ENCODE assay signal across 15 cellular contexts in the genomic region with DNA sequence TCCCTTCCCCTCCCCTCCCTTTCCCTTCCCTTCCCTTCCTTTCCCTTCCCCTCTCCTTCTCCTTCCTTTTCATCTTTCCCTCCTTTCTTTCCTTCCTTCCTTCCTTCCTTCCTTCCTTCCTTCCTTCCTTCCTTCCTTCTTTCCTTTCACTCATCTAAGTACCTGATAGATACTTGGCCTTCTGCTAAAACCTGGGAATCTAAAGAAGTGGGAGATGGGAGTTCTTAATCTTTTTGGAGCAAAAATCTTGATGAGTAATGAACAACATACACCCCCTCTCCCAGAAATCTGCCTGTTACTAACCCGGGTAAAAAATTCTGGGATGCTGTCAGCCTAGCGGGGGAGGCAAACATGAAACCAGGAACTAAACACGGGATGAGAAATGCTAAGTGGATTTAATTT.
A peak's percentile ranks its signal among the peaks of the same experiment; 100 is the strongest.
DNase-seq lines count a peak whose midpoint lies in the region; ATAC-seq, FAIRE-seq and TF ChIP-seq lines count a peak whose summit lies in the region.
"Had no signal": no experiment of that assay in that cellular context is flagged by ENCODE, and none has a peak within 500 bp of the region (broad histone marks: within the 10 kb centered on the region; RNA-seq: fewer than 3 reads in every experiment).

No MANE protein-coding gene starts in this region.

- TF ChIP-seq CTCF in K562 (IDR thresholded peaks at IDR 0.05 in 2 of 3, conservative IDR thresholded peaks at IDR 0.05 in 1 of 3; ENCODE audit: insufficient read depth in 2 of 3, low read depth in 1 of 3, low read length in 3 of 3) = no peak
- TF ChIP-seq CTCF in thyroid gland (IDR thresholded peaks at IDR 0.05) = no peak

- no peak overlapping the region for H3K27ac Mint-ChIP-seq in stimulated activated memory B cell treated with anti-CD40 and anti-IgM and Interleukin-4, amounts not matched to agents 10 μg/mL and 1 μg/mL and 100 μg/mL, for 72 hours

- H3K4me3 ChIP-seq in K562 (no peak overlapping the region), thyroid gland (replicated peaks in 1 of 3) (no peak overlapping the region)
- H3K4me3 ChIP-seq: BLaER1 had no signal

- POLR2A ChIA-PET in K562 (lab: Yijun Ruan, JAX) = interaction anchor here (1.0 kb wide), 1 partner anchor 20 kb away, joined by 3 read pairs; no protein-coding TSS in a partner anchor

- H3K79me2 ChIP-seq in K562 (ENCODE audit: control insufficient read depth, insufficient read depth, low read length) = no peaks in the 10 kb centered on the region

- H2AFZ ChIP-seq in K562 (ENCODE audit: low read depth, low read length) = no peak overlapping the region

- TF ChIP-seq RAD21 in K562 (CRISPR knock-in tag; conservative IDR thresholded peaks at IDR 0.05 in 1 of 2, IDR thresholded peaks at IDR 0.05 in 1 of 2) = no peak

- CTCF ChIA-PET in K562 (lab: Yijun Ruan, JAX; ENCODE audit: low intra/inter-chr PET ratio) = no interaction called here

- no peaks in the 10 kb centered on the region for H3K36me3 Mint-ChIP-seq in stimulated activated memory B cell treated with anti-CD40 and anti-IgM and Interleukin-4, amounts not matched to agents 10 μg/mL and 1 μg/mL and 100 μg/mL, for 72 hours

- no peak for TF ChIP-seq EP300 in K562 (IDR thresholded peaks at IDR 0.05; ENCODE audit: low read length)

- no peak for TF ChIP-seq POLR2A in K562 (conservative IDR thresholded peaks at IDR 0.05)
- no peak for TF ChIP-seq POLR2A in thyroid gland (IDR thresholded peaks at IDR 0.05)

- H3K9me1 ChIP-seq in K562 (ENCODE audit: control insufficient read depth, insufficient read depth, low read length) = no peaks in the 10 kb centered on the region

- no peaks in the 10 kb centered on the region for H3K9me3 Mint-ChIP-seq in stimulated activated memory B cell treated with anti-CD40 and anti-IgM and Interleukin-4, amounts not matched to agents 10 μg/mL and 1 μg/mL and 100 μg/mL, for 72 hours

- BruUV-seq in K562 (replicated peaks; lab: Mats Ljungman, UMichigan) = no TSS peak

- no peaks in the 10 kb centered on the region for H3K27me3 ChIP-seq in K562 (ENCODE audit: control insufficient read depth in 2 of 2, insufficient read depth in 2 of 2, low read length in 2 of 2)
- no peaks in the 10 kb centered on the region for H3K27me3 ChIP-seq in thyroid gland
- H3K27me3 ChIP-seq: BLaER1 had no signal

- no peaks in the 10 kb centered on the region for H3K9me3 ChIP-seq in K562 (replicated peaks; ENCODE audit: control insufficient read depth, insufficient read depth, low read depth, low read length)
- no peaks in the 10 kb centered on the region for H3K9me3 ChIP-seq in thyroid gland
- H3K9me3 ChIP-seq: BLaER1 had no signal

- no peak overlapping the region for H3K9ac ChIP-seq in K562 (ENCODE audit: insufficient read depth in 1 of 2, low read depth in 2 of 2, low read length in 2 of 2)
- H3K9ac ChIP-seq: BLaER1 had no signal

- in situ Hi-C loops in K562 (cut with MboI) = no loop called here

- 13% methylated on average over 3 of the region's 3 CpGs for WGBS in K562 (ENCODE audit: insufficient coverage, low coverage, missing lambda C conversion rate)
- 34 to 37% methylated on average over 3 of the region's 3 CpGs for WGBS in thyroid gland, 2 donors

- intact Hi-C loops in K562 (cut with micrococcal nuclease) (no loop called here), thyroid gland (cut with DNase I) (no loop called here)

- no peaks in the 10 kb centered on the region for H4K20me1 ChIP-seq in K562 (replicated peaks; ENCODE audit: control insufficient read depth, insufficient read depth, low read length)
- H4K20me1 ChIP-seq: BLaER1 had no signal

- FAIRE-seq in K562 (lab: Jason Lieb, UNC) = no peak

- no peak overlapping the region for H3K27ac ChIP-seq in K562 (ENCODE audit: extremely low read depth, low read depth, low read length)
- H3K27ac ChIP-seq in thyroid gland = peak overlapping the region; percentile 66 to 89 (median 80)

- DNase-seq in NCI-H226 = peak; percentile 34
- DNase-seq in K562 (ENCODE audit: extremely low read depth in 1 of 4, low spot score in 3 of 4) = no peak
- DNase-seq in hepatic stellate cell (ENCODE audit: low spot score) = peak; percentile 70
- DNase-seq in thyroid gland = no peak
- no peak for DNase-seq in activated CD8-positive, alpha-beta memory T cell treated with anti-CD3 and anti-CD28 coated beads for 24 hours
- no peak for DNase-seq in stimulated activated naive CD4-positive, alpha-beta T cell (lab: John Stamatoyannopoulos, UW)
- DNase-seq: DMS 273 treated with DMSO at 0.1 percent for 48 hours, H7, MV-4-11, NCI-H1436 treated with DMSO at 0.1 percent for 48 hours, NCI-H2081, NCI-H345, NCI-H526 treated with DMSO at 0.1 percent for 48 hours had no signal

- no peak for ATAC-seq in K562
- no peak for ATAC-seq in stimulated activated memory B cell treated with anti-CD40 and anti-IgM and Interleukin-4, amounts not matched to agents 10 μg/mL and 1 μg/mL and 100 μg/mL, for 72 hours

- H3K36me3 ChIP-seq in K562 (ENCODE audit: control insufficient read depth, insufficient read depth, low read length) (no peaks in the 10 kb centered on the region), thyroid gland (no peaks in the 10 kb centered on the region)
- H3K36me3 ChIP-seq: BLaER1 had no signal

- H3K4me2 ChIP-seq in K562 (ENCODE audit: insufficient read depth, low read length) = no peak overlapping the region

- no peaks in the 10 kb centered on the region for H3K4me1 Mint-ChIP-seq in stimulated activated memory B cell treated with anti-CD40 and anti-IgM and Interleukin-4, amounts not matched to agents 10 μg/mL and 1 μg/mL and 100 μg/mL, for 72 hours

- H3K4me3 Mint-ChIP-seq in stimulated activated memory B cell treated with anti-CD40 and anti-IgM and Interleukin-4, amounts not matched to agents 10 μg/mL and 1 μg/mL and 100 μg/mL, for 72 hours = no peak overlapping the region

- H3K4me1 ChIP-seq in K562 (replicated peaks in 1 of 2; ENCODE audit: control insufficient read depth in 2 of 2, insufficient read depth in 2 of 2, low read length in 2 of 2) (peaks cover 10 to 27% of the 10 kb centered on the region in 2 experiments), thyroid gland (peaks cover 88 to 95% of the 10 kb centered on the region in 2 donors)

- H3K27me3 Mint-ChIP-seq in stimulated activated memory B cell treated with anti-CD40 and anti-IgM and Interleukin-4, amounts not matched to agents 10 μg/mL and 1 μg/mL and 100 μg/mL, for 72 hours = peaks cover 50% of the 10 kb centered on the region

TF ChIP-seq in K562, 482 proteins besides CTCF, POLR2A, EP300 and RAD21 (continues in another document):
- TF ChIP-seq FOXA1 (IDR thresholded peaks at IDR 0.05; ENCODE audit: borderline replicate concordance) (no peak), YBX1 (IDR thresholded peaks at IDR 0.05) (0 out of 2 replicates have a peak, but pooled peaks have one; percentile 27), SUPT5H (IDR thresholded peaks at IDR 0.05) (no peak), PCBP2 (IDR thresholded peaks at IDR 0.05; ENCODE audit: low read depth, low read length, poor library complexity, severe bottlenecking) (peak; percentile 89), EGR1 (conservative IDR thresholded peaks at IDR 0.05) (peak; percentile 52), SIX5 (IDR thresholded peaks at IDR 0.05; ENCODE audit: borderline replicate concordance in 1 of 2, insufficient read depth in 1 of 2, low read depth in 1 of 2, low read length in 2 of 2) (no peak), SMARCE1 (IDR thresholded peaks at IDR 0.05) (peak; percentile 34; the same call in 1 of the 2 replicates), BDP1 (IDR thresholded peaks at IDR 0.05; ENCODE audit: insufficient read depth, insufficient read length) (no peak), NCOA1 (IDR thresholded peaks at IDR 0.05; ENCODE audit: low read depth) (no peak), DIDO1 (tag; IDR thresholded peaks at IDR 0.05; ENCODE audit: low read depth) (no peak)
- TF ChIP-seq, protein P1, sequence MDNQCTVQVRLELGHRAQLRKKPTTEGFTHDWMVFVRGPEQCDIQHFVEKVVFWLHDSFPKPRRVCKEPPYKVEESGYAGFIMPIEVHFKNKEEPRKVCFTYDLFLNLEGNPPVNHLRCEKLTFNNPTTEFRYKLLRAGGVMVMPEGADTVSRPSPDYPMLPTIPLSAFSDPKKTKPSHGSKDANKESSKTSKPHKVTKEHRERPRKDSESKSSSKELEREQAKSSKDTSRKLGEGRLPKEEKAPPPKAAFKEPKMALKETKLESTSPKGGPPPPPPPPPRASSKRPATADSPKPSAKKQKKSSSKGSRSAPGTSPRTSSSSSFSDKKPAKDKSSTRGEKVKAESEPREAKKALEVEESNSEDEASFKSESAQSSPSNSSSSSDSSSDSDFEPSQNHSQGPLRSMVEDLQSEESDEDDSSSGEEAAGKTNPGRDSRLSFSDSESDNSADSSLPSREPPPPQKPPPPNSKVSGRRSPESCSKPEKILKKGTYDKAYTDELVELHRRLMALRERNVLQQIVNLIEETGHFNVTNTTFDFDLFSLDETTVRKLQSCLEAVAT (IDR thresholded peaks at IDR 0.05) = 0 out of 4 replicates have a peak, but pooled peaks of 1 of the 2 experiments have one; percentile 37
- TF ChIP-seq, protein P2, sequence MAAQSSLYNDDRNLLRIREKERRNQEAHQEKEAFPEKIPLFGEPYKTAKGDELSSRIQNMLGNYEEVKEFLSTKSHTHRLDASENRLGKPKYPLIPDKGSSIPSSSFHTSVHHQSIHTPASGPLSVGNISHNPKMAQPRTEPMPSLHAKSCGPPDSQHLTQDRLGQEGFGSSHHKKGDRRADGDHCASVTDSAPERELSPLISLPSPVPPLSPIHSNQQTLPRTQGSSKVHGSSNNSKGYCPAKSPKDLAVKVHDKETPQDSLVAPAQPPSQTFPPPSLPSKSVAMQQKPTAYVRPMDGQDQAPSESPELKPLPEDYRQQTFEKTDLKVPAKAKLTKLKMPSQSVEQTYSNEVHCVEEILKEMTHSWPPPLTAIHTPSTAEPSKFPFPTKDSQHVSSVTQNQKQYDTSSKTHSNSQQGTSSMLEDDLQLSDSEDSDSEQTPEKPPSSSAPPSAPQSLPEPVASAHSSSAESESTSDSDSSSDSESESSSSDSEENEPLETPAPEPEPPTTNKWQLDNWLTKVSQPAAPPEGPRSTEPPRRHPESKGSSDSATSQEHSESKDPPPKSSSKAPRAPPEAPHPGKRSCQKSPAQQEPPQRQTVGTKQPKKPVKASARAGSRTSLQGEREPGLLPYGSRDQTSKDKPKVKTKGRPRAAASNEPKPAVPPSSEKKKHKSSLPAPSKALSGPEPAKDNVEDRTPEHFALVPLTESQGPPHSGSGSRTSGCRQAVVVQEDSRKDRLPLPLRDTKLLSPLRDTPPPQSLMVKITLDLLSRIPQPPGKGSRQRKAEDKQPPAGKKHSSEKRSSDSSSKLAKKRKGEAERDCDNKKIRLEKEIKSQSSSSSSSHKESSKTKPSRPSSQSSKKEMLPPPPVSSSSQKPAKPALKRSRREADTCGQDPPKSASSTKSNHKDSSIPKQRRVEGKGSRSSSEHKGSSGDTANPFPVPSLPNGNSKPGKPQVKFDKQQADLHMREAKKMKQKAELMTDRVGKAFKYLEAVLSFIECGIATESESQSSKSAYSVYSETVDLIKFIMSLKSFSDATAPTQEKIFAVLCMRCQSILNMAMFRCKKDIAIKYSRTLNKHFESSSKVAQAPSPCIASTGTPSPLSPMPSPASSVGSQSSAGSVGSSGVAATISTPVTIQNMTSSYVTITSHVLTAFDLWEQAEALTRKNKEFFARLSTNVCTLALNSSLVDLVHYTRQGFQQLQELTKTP (IDR thresholded peaks at IDR 0.05; ENCODE audit: low read depth in 1 of 2, partially characterized antibody in 2 of 2) = peak in 1 of 2 experiments; percentile 12

Comparison
In these comparisons a context has a peak if more than half of its experiments do, and no peak if none do; other contexts are left out.
1. DNase-seq: peak in NCI-H226 (single experiment) and hepatic stellate cell (single experiment); none in K562 (0 of 4), thyroid gland (0 of 2), activated CD8-positive, alpha-beta memory T cell treated with anti-CD3 and anti-CD28 coated beads for 24 hours (single experiment) and stimulated activated naive CD4-positive, alpha-beta T cell (0 of 6).